In genomic region chr1:89272132-89273041, GRCh38 we compare ENCODE assay signal across 8 cellular contexts. TPM values are rescaled to one million over a fixed set of nuclear protein-coding genes. Genes with fewer than 3 reads are reported as not detected.
DNase-seq lines count a peak whose midpoint lies in the region; ATAC-seq and TF ChIP-seq lines count a peak whose summit lies in the region.
"Not testable (repeated sequence)": the region's sequence is repeated elsewhere in the genome, so short reads cannot be mapped to it uniquely, and the experiment has no call there.

Gene GBP5 (minus strand): TSS chr1:89272860. CDS start chr1:89269555, 3,305 bp downstream.

- peak within 1 kb of the TSS; percentile 19 for H3K4me3 ChIP-seq in colonic mucosa

- peak; percentile 57 for ATAC-seq in GM18858 (IDR thresholded peaks at IDR 0.05; ENCODE audit: unreplicated experiment)
- peak; percentile 78 for ATAC-seq in GM21737 (IDR thresholded peaks at IDR 0.05; ENCODE audit: unreplicated experiment)
- ATAC-seq in HG03354 (IDR thresholded peaks at IDR 0.05; ENCODE audit: poor library complexity, severe bottlenecking, unreplicated experiment), result peak; percentile 93

- H3K27ac ChIP-seq in colonic mucosa, result not testable (repeated sequence)

- not testable (repeated sequence) for H3K27me3 ChIP-seq in colonic mucosa

- not testable (repeated sequence) for H3K9me3 ChIP-seq in colonic mucosa

- peak within 1 kb of the TSS in 2 of 3 experiments; percentile 79 to 82 for H3K27ac Mint-ChIP-seq in nephron

- not testable (repeated sequence) for H3K4me3 Mint-ChIP-seq in nephron

- H3K4me1 Mint-ChIP-seq in nephron, result peaks cover 30% of the 10 kb centered on the region

- not testable (repeated sequence) for H3K9me3 Mint-ChIP-seq in nephron

- peak within 1 kb of the TSS in 1 of 2 donors; percentile 36 for H3K9ac ChIP-seq in colonic mucosa (ENCODE audit: low read depth in 2 of 2, low read length in 2 of 2)

- intact Hi-C loops in T-helper 1 cell treated with Interleukin-12 subunit alpha and Interleukin-12 subunit beta and Interleukin-4 antibody, amounts not matched to agents 30 ng/mL and 1 ng/mL, for 36 hours (cut with micrococcal nuclease), result loop anchor here (1.0 to 10.0 kb wide), 10 partner anchors 14 to 1938 kb away; partner anchors contain the start of genes GTF2B, LRRC8B and ZNF326
- intact Hi-C loops in colonic mucosa (cut with DNase I), result not testable (repeated sequence)

- DNase-seq in activated T-cell treated with anti-CD3 and anti-CD28 coated beads for 24 hours (ENCODE audit: low read depth), result peak; percentile 49
- not testable (repeated sequence) for DNase-seq in colonic mucosa
- peak; percentile 70 for DNase-seq in stimulated activated naive CD4-positive, alpha-beta T cell treated with Interleukin-2 at 50 U/mL for 16 hours (lab: John Stamatoyannopoulos, UW)

- H3K4me1 ChIP-seq in colonic mucosa, result not testable (repeated sequence)

- not testable (repeated sequence) for H3K36me3 ChIP-seq in colonic mucosa

- TF ChIP-seq CTCF in colonic mucosa (IDR thresholded peaks at IDR 0.05); nephron (IDR thresholded peaks at IDR 0.05; ENCODE audit: unreplicated experiment in 3 of 3): not testable (repeated sequence)

- not testable (repeated sequence) for H3K27me3 Mint-ChIP-seq in nephron (ENCODE audit: low read depth)

- not testable (repeated sequence) for H3K36me3 Mint-ChIP-seq in nephron (ENCODE audit: low read depth)

RNA-seq across cellular contexts. Expression of gene GBP5, which starts in this region (rescaled TPM):
- total RNA-seq in T-helper 1 cell treated with Interleukin-12 subunit alpha and Interleukin-12 subunit beta and Interleukin-4 antibody, amounts not matched to agents 30 ng/mL and 1 ng/mL, for 36 hours, result 836 and 845 TPM in 2 replicates
- total RNA-seq in colonic mucosa, result 1 to 10 TPM; 1.3 to 3.0 TPM

Comparison
In these comparisons a context has a peak if more than half of its experiments do, and no peak if none do; other contexts are left out.
1. RNA of gene GBP5 (total RNA-seq): 836 to 845 TPM in T-helper 1 cell treated with Interleukin-12 subunit alpha and Interleukin-12 subunit beta and Interleukin-4 antibody, amounts not matched to agents 30 ng/mL and 1 ng/mL, for 36 hours; 1.3 to 3.0 TPM in colonic mucosa; every median in the first group is over 100 times any median in the second.
2. Peak in every context shown above with its lines, with median percentiles within 50 percentile points of each other: ATAC-seq.